ENCODE assay signal across 8 cellular contexts in genomic region chr12:124509676-124510300, GRCh38. TPM values are rescaled to one million over a fixed set of nuclear protein-coding genes. Genes with fewer than 3 reads are reported as not detected.
DNase-seq lines count a peak whose midpoint lies in the region; TF ChIP-seq lines count a peak whose summit lies in the region.
"Had no signal": no experiment of that assay in that cellular context is flagged by ENCODE, and none has a peak within 500 bp of the region (broad histone marks: within the 10 kb centered on the region; RNA-seq: fewer than 3 reads in every experiment).

No MANE protein-coding gene starts in this region.

- TF ChIP-seq RAD21 in liver (IDR thresholded peaks at IDR 0.05): no peak

- no peak overlapping the region for H3K27ac ChIP-seq in liver (ENCODE audit: low read depth in 1 of 2, low read length in 2 of 2)

- H3K4me1 ChIP-seq in liver (ENCODE audit: control insufficient read depth in 4 of 4, insufficient read depth in 4 of 4, low read length in 3 of 4): peaks cover 0 to 26% (median 9%) of the 10 kb centered on the region in 4 donors

- peak; percentile 75 for DNase-seq in M059J (ENCODE audit: low read depth)
- DNase-seq in cerebellum (ENCODE audit: low spot score): peak; percentile 62
- DNase-seq in type B pancreatic cell (ENCODE audit: extremely low spot score, unreplicated experiment): no peak
- DNase-seq in activated T-helper 2 cell treated with anti-CD3 and anti-CD28 coated beads, Interferon-gamma antibody, Interleukin-2, Interleukin-4, amounts not matched to agents 10 μg/mL and 5 μg/mL and 100 μg/mL, durations not matched to agents 14 hours and 24 hours and 36 hours (ENCODE audit: low spot score): no peak
- no peak for DNase-seq in activated gamma-delta T cell treated with Interleukin-2 at 50 U/mL for 16 hours
- DNase-seq in NCI-H2081 (lab: John Stamatoyannopoulos, UW): no peak

- no peaks in the 10 kb centered on the region for H3K9me3 Mint-ChIP-seq in type B pancreatic cell
- H3K9me3 Mint-ChIP-seq in activated T-helper 2 cell treated with anti-CD3 and anti-CD28 coated beads, Interferon-gamma antibody, Interleukin-2, Interleukin-4, amounts not matched to agents 10 μg/mL and 5 μg/mL and 100 μg/mL, durations not matched to agents 14 hours and 24 hours and 36 hours: no peaks in the 10 kb centered on the region
- H3K9me3 Mint-ChIP-seq: IgD-negative memory B cell had no signal

- TF ChIP-seq CTCF in liver (IDR thresholded peaks at IDR 0.05; ENCODE audit: low read depth, low read length, missing input control) (no peak), type B pancreatic cell (conservative IDR thresholded peaks at IDR 0.05) (no peak)

- no peak overlapping the region for H3K4me3 ChIP-seq in liver (ENCODE audit: low read depth in 1 of 3, low read length in 3 of 3)

- H3K27ac Mint-ChIP-seq in type B pancreatic cell: peak overlapping the region; percentile 67
- no peak overlapping the region for H3K27ac Mint-ChIP-seq in activated T-helper 2 cell treated with anti-CD3 and anti-CD28 coated beads, Interferon-gamma antibody, Interleukin-2, Interleukin-4, amounts not matched to agents 10 μg/mL and 5 μg/mL and 100 μg/mL, durations not matched to agents 14 hours and 24 hours and 36 hours

- H3K36me3 Mint-ChIP-seq in type B pancreatic cell: peaks cover 4% of the 10 kb centered on the region
- no peaks in the 10 kb centered on the region for H3K36me3 Mint-ChIP-seq in activated T-helper 2 cell treated with anti-CD3 and anti-CD28 coated beads, Interferon-gamma antibody, Interleukin-2, Interleukin-4, amounts not matched to agents 10 μg/mL and 5 μg/mL and 100 μg/mL, durations not matched to agents 14 hours and 24 hours and 36 hours (ENCODE audit: low read depth)
- H3K36me3 Mint-ChIP-seq: IgD-negative memory B cell had no signal

- WGBS in liver: 61% methylated on average over 16 of the region's 16 CpGs

- no peaks in the 10 kb centered on the region for H3K36me3 ChIP-seq in liver (ENCODE audit: control insufficient read depth in 4 of 4, insufficient read depth in 3 of 4, low read depth in 1 of 4, low read length in 3 of 4)

- no peaks in the 10 kb centered on the region for H3K27me3 ChIP-seq in liver (ENCODE audit: control insufficient read depth in 4 of 4, insufficient read depth in 4 of 4, low read length in 3 of 4)

- intact Hi-C loops in activated T-helper 2 cell treated with anti-CD3 and anti-CD28 coated beads, Interferon-gamma antibody, Interleukin-2, Interleukin-4, amounts not matched to agents 10 μg/mL and 5 μg/mL and 100 μg/mL, durations not matched to agents 14 hours and 24 hours and 36 hours (cut with micrococcal nuclease): no loop called here

- peaks cover 71% of the 10 kb centered on the region for H3K4me1 Mint-ChIP-seq in type B pancreatic cell (ENCODE audit: unreplicated experiment)
- peaks cover 2% of the 10 kb centered on the region for H3K4me1 Mint-ChIP-seq in activated T-helper 2 cell treated with anti-CD3 and anti-CD28 coated beads, Interferon-gamma antibody, Interleukin-2, Interleukin-4, amounts not matched to agents 10 μg/mL and 5 μg/mL and 100 μg/mL, durations not matched to agents 14 hours and 24 hours and 36 hours (ENCODE audit: low read depth)

- peak overlapping the region; percentile 57 for H3K4me3 Mint-ChIP-seq in type B pancreatic cell
- no peak overlapping the region for H3K4me3 Mint-ChIP-seq in activated T-helper 2 cell treated with anti-CD3 and anti-CD28 coated beads, Interferon-gamma antibody, Interleukin-2, Interleukin-4, amounts not matched to agents 10 μg/mL and 5 μg/mL and 100 μg/mL, durations not matched to agents 14 hours and 24 hours and 36 hours (ENCODE audit: low read depth)

- no peaks in the 10 kb centered on the region for H3K9me3 ChIP-seq in liver (ENCODE audit: control insufficient read depth in 4 of 4, low read length in 3 of 4)

- H3K27me3 Mint-ChIP-seq in type B pancreatic cell: no peaks in the 10 kb centered on the region
- no peaks in the 10 kb centered on the region for H3K27me3 Mint-ChIP-seq in activated T-helper 2 cell treated with anti-CD3 and anti-CD28 coated beads, Interferon-gamma antibody, Interleukin-2, Interleukin-4, amounts not matched to agents 10 μg/mL and 5 μg/mL and 100 μg/mL, durations not matched to agents 14 hours and 24 hours and 36 hours (ENCODE audit: low read depth)

- no peak overlapping the region for H3K9ac ChIP-seq in liver (ENCODE audit: low read depth in 1 of 2, low read length in 2 of 2)

TF ChIP-seq in liver, 16 proteins besides CTCF, POLR2A, EP300 and RAD21:
- peak; percentile 22 for TF ChIP-seq SP1 (IDR thresholded peaks at IDR 0.05)
- no peak for TF ChIP-seq GABPA (IDR thresholded peaks at IDR 0.05 in 1 of 2, conservative IDR thresholded peaks at IDR 0.05 in 1 of 2)

RNA-seq across cellular contexts. Expression of gene NCOR2, which starts 57.6 kb away (rescaled TPM):
- 16.5 and 54.8 TPM in 2 replicates for total RNA-seq in M059J (2014; rRNA removed; shearing (Covaris generic))
- total RNA-seq in cerebellum (34.7 TPM), liver (10 to 100 TPM; 16.8 to 31.6 TPM), type B pancreatic cell (ENCODE audit: low replicate concordance) (219 and 227 TPM in 2 replicates)
- 10 to 100 TPM in 1 of 2 donors, 1 to 10 TPM in 1; 7.9 to 19.5 TPM for polyA plus RNA-seq in liver
- 109 and 119 TPM in 2 replicates for total RNA-seq in activated T-helper 2 cell treated with anti-CD3 and anti-CD28 coated beads, Interferon-gamma antibody, Interleukin-2, Interleukin-4, amounts not matched to agents 10 μg/mL and 5 μg/mL and 100 μg/mL, durations not matched to agents 14 hours and 24 hours and 36 hours

Comparison
In these comparisons a context has a peak if more than half of its experiments do, and no peak if none do; other contexts are left out.
1. DNase-seq: peak in M059J (single experiment) and cerebellum (single experiment); none in type B pancreatic cell (single experiment), activated T-helper 2 cell treated with anti-CD3 and anti-CD28 coated beads, Interferon-gamma antibody, Interleukin-2, Interleukin-4, amounts not matched to agents 10 μg/mL and 5 μg/mL and 100 μg/mL, durations not matched to agents 14 hours and 24 hours and 36 hours (single experiment), activated gamma-delta T cell treated with Interleukin-2 at 50 U/mL for 16 hours (single experiment) and NCI-H2081 (0 of 2).